ENCODE assay signal across 1 cellular context in the genomic region with DNA sequence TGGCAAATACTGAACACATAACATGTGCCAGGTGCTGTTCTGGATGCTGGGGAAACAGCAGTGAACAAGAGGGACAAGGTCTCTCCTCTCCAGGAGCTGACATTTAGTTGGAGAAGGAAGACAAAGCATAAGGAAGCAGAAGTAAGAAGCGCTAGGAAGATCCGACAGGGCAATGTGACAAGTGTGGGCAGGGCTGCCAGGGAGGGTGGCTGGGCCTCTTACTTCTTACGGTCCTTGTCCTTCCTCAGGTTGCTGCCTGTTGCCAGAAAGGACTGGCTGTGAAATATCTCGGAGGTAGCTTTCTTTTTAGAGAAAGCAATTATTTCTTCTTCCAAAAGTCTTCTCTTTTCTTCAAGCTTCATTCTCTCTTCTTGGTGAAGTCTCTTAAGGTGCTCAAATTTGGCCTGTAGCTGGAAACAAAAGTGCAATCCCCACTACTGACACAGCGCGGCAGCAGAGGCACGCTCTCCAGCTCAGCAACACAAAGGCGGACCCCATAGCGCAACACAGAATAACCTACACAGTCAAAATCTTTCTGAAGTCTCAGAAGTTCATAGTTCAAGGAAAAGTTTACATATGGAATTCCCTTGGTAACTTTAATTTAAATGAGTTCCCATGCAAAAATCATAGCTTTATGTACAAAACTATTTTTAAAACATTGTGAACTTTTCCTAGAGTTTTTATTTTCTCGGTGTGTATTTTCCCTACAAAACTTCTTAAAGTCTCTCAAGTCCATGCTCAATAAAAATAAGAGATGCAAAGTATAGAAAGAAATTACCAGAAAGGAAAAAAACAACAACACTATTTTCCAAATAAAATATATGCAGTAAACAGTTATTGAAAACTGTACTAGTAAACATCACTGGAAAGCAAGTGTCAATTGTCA.
TF ChIP-seq lines count a peak whose summit lies in the region.

No MANE protein-coding gene starts in this region.

TF ChIP-seq in SK-N-SH treated with all-trans-retinoic acid at 6 μM for 48 hours, 23 proteins besides CTCF, POLR2A, EP300 and RAD21 (continued from another document):
- TF ChIP-seq, protein P1, sequence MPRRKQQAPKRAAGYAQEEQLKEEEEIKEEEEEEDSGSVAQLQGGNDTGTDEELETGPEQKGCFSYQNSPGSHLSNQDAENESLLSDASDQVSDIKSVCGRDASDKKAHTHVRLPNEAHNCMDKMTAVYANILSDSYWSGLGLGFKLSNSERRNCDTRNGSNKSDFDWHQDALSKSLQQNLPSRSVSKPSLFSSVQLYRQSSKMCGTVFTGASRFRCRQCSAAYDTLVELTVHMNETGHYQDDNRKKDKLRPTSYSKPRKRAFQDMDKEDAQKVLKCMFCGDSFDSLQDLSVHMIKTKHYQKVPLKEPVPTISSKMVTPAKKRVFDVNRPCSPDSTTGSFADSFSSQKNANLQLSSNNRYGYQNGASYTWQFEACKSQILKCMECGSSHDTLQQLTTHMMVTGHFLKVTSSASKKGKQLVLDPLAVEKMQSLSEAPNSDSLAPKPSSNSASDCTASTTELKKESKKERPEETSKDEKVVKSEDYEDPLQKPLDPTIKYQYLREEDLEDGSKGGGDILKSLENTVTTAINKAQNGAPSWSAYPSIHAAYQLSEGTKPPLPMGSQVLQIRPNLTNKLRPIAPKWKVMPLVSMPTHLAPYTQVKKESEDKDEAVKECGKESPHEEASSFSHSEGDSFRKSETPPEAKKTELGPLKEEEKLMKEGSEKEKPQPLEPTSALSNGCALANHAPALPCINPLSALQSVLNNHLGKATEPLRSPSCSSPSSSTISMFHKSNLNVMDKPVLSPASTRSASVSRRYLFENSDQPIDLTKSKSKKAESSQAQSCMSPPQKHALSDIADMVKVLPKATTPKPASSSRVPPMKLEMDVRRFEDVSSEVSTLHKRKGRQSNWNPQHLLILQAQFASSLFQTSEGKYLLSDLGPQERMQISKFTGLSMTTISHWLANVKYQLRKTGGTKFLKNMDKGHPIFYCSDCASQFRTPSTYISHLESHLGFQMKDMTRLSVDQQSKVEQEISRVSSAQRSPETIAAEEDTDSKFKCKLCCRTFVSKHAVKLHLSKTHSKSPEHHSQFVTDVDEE (CRISPR knock-in tag; IDR thresholded peaks at IDR 0.05), result no peak
- TF ChIP-seq TOX (CRISPR knock-in tag; IDR thresholded peaks at IDR 0.05; ENCODE audit: borderline replicate concordance) (no peak), SNAI2 (CRISPR knock-in tag; IDR thresholded peaks at IDR 0.05) (no peak), PPARA (CRISPR knock-in tag; IDR thresholded peaks at IDR 0.05; ENCODE audit: borderline replicate concordance) (no peak), GLIS3 (CRISPR knock-in tag; IDR thresholded peaks at IDR 0.05) (no peak), OSR1 (CRISPR knock-in tag; IDR thresholded peaks at IDR 0.05) (no peak)
